16 cellular contexts compared by ENCODE assay signal in the genomic region with DNA sequence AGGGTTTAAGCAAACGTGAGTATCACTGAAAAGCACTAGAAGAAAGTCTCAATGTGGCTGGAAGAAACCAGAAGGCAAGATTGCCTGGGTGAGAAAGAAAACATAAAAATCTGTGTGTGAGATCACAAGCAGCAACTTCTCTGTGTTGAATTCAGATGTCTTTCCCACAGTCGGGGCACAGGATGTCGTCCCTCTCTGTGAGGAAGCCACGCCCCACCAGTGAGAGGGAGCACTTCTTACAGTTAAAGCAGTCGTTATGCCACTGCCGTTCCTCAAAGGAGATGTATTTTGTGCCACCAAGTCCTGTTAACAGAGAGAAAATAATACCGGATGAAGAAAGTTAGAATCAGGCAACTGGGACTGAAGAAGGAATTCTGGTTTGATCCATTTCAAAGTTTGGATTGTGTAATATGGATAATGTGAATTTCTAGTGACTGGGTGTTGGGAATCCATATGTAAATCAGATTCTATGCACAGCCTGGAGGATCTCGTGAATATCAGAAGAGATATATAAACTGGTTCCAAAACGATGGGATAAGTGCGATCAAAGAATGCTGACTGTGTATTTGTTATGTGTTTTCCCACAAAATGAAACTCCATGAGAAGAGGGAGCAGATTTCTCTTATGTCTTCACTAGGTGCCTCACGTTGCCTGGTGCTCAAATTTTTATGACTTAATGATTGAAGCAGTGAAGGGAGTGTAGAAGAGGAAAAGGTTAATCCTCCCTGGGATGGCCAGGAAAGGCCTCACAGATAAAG. TPM values are rescaled to one million over a fixed set of nuclear protein-coding genes. Genes with fewer than 3 reads are reported as not detected.
A peak's percentile ranks its signal among the peaks of the same experiment; 100 is the strongest.
DNase-seq lines count a peak whose midpoint lies in the region; TF ChIP-seq lines count a peak whose summit lies in the region.
"Had no signal": no experiment of that assay in that cellular context is flagged by ENCODE, and none has a peak within 500 bp of the region (broad histone marks: within the 10 kb centered on the region; RNA-seq: fewer than 3 reads in every experiment).

No MANE protein-coding gene starts in this region.

- intact Hi-C loops in CD4-positive, alpha-beta memory T cell (cut with micrococcal nuclease): no loop called here
- intact Hi-C loops in activated CD4-positive, alpha-beta memory T cell treated with anti-CD3 and anti-CD28 coated beads for 36 hours (cut with micrococcal nuclease): no loop called here

- peaks cover 15% of the 10 kb centered on the region for H3K36me3 ChIP-seq in CD4-positive, alpha-beta memory T cell (ENCODE audit: insufficient read depth, low read length)
- H3K36me3 ChIP-seq in KOPT-K1 (ENCODE audit: insufficient read depth, low read length): peaks cover 35% of the 10 kb centered on the region

- peaks cover 16 to 28% (median 22%) of the 10 kb centered on the region in 4 donors for H3K4me1 Mint-ChIP-seq in CD4-positive, alpha-beta memory T cell
- H3K4me1 Mint-ChIP-seq in activated CD4-positive, alpha-beta memory T cell treated with anti-CD3 and anti-CD28 coated beads for 36 hours (ENCODE audit: low read depth): peaks cover 15% of the 10 kb centered on the region
- H3K4me1 Mint-ChIP-seq in endothelial cell (ENCODE audit: unreplicated experiment): peaks cover 9% of the 10 kb centered on the region

- H3K27ac Mint-ChIP-seq in CD4-positive, alpha-beta memory T cell: peak overlapping the region in 6 of 7 donors; percentile 8 to 82 (median 40)
- no peak overlapping the region for H3K27ac Mint-ChIP-seq in activated CD4-positive, alpha-beta memory T cell treated with anti-CD3 and anti-CD28 coated beads for 36 hours
- H3K27ac Mint-ChIP-seq in endothelial cell (ENCODE audit: unreplicated experiment): peak overlapping the region; percentile 18

- no peak overlapping the region for H3K27ac ChIP-seq in CD4-positive, alpha-beta memory T cell (ENCODE audit: low read depth, low read length)
- peak overlapping the region; percentile 90 for H3K27ac ChIP-seq in KOPT-K1 (ENCODE audit: low read depth, low read length, poor library complexity, severe bottlenecking)
- H3K27ac ChIP-seq: neutrophil, sigmoid colon had no signal

- H3K27me3 ChIP-seq in CD4-positive, alpha-beta memory T cell (ENCODE audit: insufficient read depth, low read length): no peaks in the 10 kb centered on the region
- H3K27me3 ChIP-seq: sigmoid colon had no signal

- peaks cover 12% of the 10 kb centered on the region for H3K4me1 ChIP-seq in CD4-positive, alpha-beta memory T cell (ENCODE audit: insufficient read depth, low read length)
- H3K4me1 ChIP-seq: sigmoid colon had no signal

- no peak for TF ChIP-seq CTCF in endothelial cell (IDR thresholded peaks at IDR 0.05; ENCODE audit: unreplicated experiment)

- H3K4me3 Mint-ChIP-seq in CD4-positive, alpha-beta memory T cell: peak overlapping the region in 3 of 8 donors; percentile 5 to 37 (median 15)
- no peak overlapping the region for H3K4me3 Mint-ChIP-seq in activated CD4-positive, alpha-beta memory T cell treated with anti-CD3 and anti-CD28 coated beads for 36 hours
- H3K4me3 Mint-ChIP-seq in endothelial cell (ENCODE audit: unreplicated experiment): no peak overlapping the region

- CTCF ChIA-PET in CD4-positive, alpha-beta memory T cell (lab: Charles Lee; ENCODE audit: partially characterized antibody): interaction anchor here (1.3 to 5.0 kb wide), 2 partner anchors 155 to 160 kb away, joined by 3 to 20 read pairs; no protein-coding TSS in a partner anchor
- CTCF ChIA-PET in activated CD4-positive, alpha-beta memory T cell treated with anti-CD3 and anti-CD28 coated beads for 36 hours (lab: Charles Lee): no interaction called here

- peak in 2 of 5 donors; percentile 24 to 27 for DNase-seq in CD4-positive, alpha-beta memory T cell
- peak; percentile 22 for DNase-seq in activated CD4-positive, alpha-beta memory T cell treated with anti-CD3 and anti-CD28 coated beads for 36 hours
- no peak for DNase-seq in endothelial cell (ENCODE audit: low spot score)
- DNase-seq in NCI-H2081 treated with DMSO at 0.1 percent for 48 hours (lab: John Stamatoyannopoulos, UW): no peak
- DNase-seq in dedifferentiated amniotic fluid mesenchymal stem cell (ENCODE audit: extremely low spot score): no peak
- no peak for DNase-seq in DMS79 (lab: John Stamatoyannopoulos, UW)
- DNase-seq in DMS114 treated with DMSO at 0.1 percent for 48 hours (lab: John Stamatoyannopoulos, UW; ENCODE audit: unreplicated experiment): no peak
- DNase-seq: amniotic stem cell; mesenchymal stem cell; NCI-H1092 treated with DMSO at 0.1 percent for 48 hours; NCI-H2171; NK-92 treated with Interleukin-12 subunit alpha and Interleukin-12 subunit beta, amount 100 ng/mL, for 24 hours; Right ventricle myocardium superior; sigmoid colon had no signal

- H3K9me3 ChIP-seq in CD4-positive, alpha-beta memory T cell (ENCODE audit: control insufficient read depth in 1 of 2, low read length in 2 of 2): peaks cover 0 to 6% of the 10 kb centered on the region in 2 donors
- H3K9me3 ChIP-seq in KOPT-K1 (ENCODE audit: insufficient read depth, low read length, poor library complexity, severe bottlenecking): peaks cover 18% of the 10 kb centered on the region
- H3K9me3 ChIP-seq: neutrophil had no signal

- H3K4me3 ChIP-seq in CD4-positive, alpha-beta memory T cell (ENCODE audit: low read length in 2 of 2): no peak overlapping the region
- H3K4me3 ChIP-seq: sigmoid colon had no signal

- POLR2A ChIA-PET in CD4-positive, alpha-beta memory T cell (lab: Charles Lee; ENCODE audit: partially characterized antibody): no interaction called here
- POLR2A ChIA-PET in activated CD4-positive, alpha-beta memory T cell treated with anti-CD3 and anti-CD28 coated beads for 36 hours (lab: Charles Lee): no interaction called here

- H3K27me3 Mint-ChIP-seq in CD4-positive, alpha-beta memory T cell: no peaks in the 10 kb centered on the region
- no peaks in the 10 kb centered on the region for H3K27me3 Mint-ChIP-seq in activated CD4-positive, alpha-beta memory T cell treated with anti-CD3 and anti-CD28 coated beads for 36 hours
- peaks cover 5% of the 10 kb centered on the region for H3K27me3 Mint-ChIP-seq in endothelial cell (ENCODE audit: unreplicated experiment)

- peaks cover 29 to 32% of the 10 kb centered on the region in 2 donors for H3K36me3 Mint-ChIP-seq in CD4-positive, alpha-beta memory T cell
- peaks cover 29% of the 10 kb centered on the region for H3K36me3 Mint-ChIP-seq in activated CD4-positive, alpha-beta memory T cell treated with anti-CD3 and anti-CD28 coated beads for 36 hours
- peaks cover 36% of the 10 kb centered on the region for H3K36me3 Mint-ChIP-seq in endothelial cell (ENCODE audit: low read depth, unreplicated experiment)

- H3K9me3 Mint-ChIP-seq in CD4-positive, alpha-beta memory T cell: peaks cover 0 to 14% (median 10%) of the 10 kb centered on the region in 8 donors
- H3K9me3 Mint-ChIP-seq in activated CD4-positive, alpha-beta memory T cell treated with anti-CD3 and anti-CD28 coated beads for 36 hours: peaks cover 8% of the 10 kb centered on the region
- H3K9me3 Mint-ChIP-seq in endothelial cell (ENCODE audit: unreplicated experiment): no peaks in the 10 kb centered on the region

RNA-seq across cellular contexts. Expression of gene C2orf49, which starts 24.0 kb away (rescaled TPM):
- 10 to 100 TPM; 29.5 to 29.9 TPM for total RNA-seq in CD4-positive, alpha-beta memory T cell
- 10 to 100 TPM in 1 of 2 donors, 1 to 10 TPM in 1; 8.7 to 10.9 TPM for polyA plus RNA-seq in CD4-positive, alpha-beta memory T cell
- total RNA-seq in activated CD4-positive, alpha-beta memory T cell treated with anti-CD3 and anti-CD28 coated beads for 36 hours: 10 to 100 TPM; 16.9 to 20.2 TPM
- total RNA-seq in endothelial cell (ENCODE audit: unreplicated experiment): 15.8 TPM

RNA-seq across cellular contexts. Expression of gene TGFBRAP1, which starts 31.8 kb away (rescaled TPM):
- 10 to 100 TPM; 20.6 to 21.0 TPM for total RNA-seq in CD4-positive, alpha-beta memory T cell
- polyA plus RNA-seq in CD4-positive, alpha-beta memory T cell: 10 to 100 TPM; 19.9 to 27.4 TPM
- total RNA-seq in activated CD4-positive, alpha-beta memory T cell treated with anti-CD3 and anti-CD28 coated beads for 36 hours: 10 to 100 TPM; 16.8 to 16.9 TPM
- 18.8 TPM for total RNA-seq in endothelial cell (ENCODE audit: unreplicated experiment)

RNA-seq across cellular contexts. Expression of gene FHL2, which starts 37.5 kb away (rescaled TPM):
- total RNA-seq in CD4-positive, alpha-beta memory T cell: under 1 TPM; 0.23 to 0.33 TPM
- under 1 TPM in 1 of 2 donors, not detected in 1; 0.87 TPM for polyA plus RNA-seq in CD4-positive, alpha-beta memory T cell
- 1 to 10 TPM; 1.3 to 1.5 TPM for total RNA-seq in activated CD4-positive, alpha-beta memory T cell treated with anti-CD3 and anti-CD28 coated beads for 36 hours
- 18.5 TPM for total RNA-seq in endothelial cell (ENCODE audit: unreplicated experiment)
